ENCODE assay signal across 8 cellular contexts in genomic region chr17:76278952-76279741, GRCh38. TPM values are rescaled to one million over a fixed set of nuclear protein-coding genes. Genes with fewer than 3 reads are reported as not detected.
DNase-seq lines count a peak whose midpoint lies in the region; ATAC-seq and TF ChIP-seq lines count a peak whose summit lies in the region.

No MANE protein-coding gene starts in this region.

- H3K4me1 Mint-ChIP-seq in T-helper 17 cell: peaks cover 11% of the 10 kb centered on the region

- intact Hi-C loops in left ventricle myocardium inferior (cut with micrococcal nuclease): loop anchor here (5.0 to 10.0 kb wide), 2 partner anchors 94 to 157 kb away; no protein-coding TSS in a partner anchor

- peaks cover 2% of the 10 kb centered on the region for H3K27me3 ChIP-seq in adipocyte (replicated peaks; ENCODE audit: control insufficient read depth, insufficient read depth, low read length)
- H3K27me3 ChIP-seq in left ventricle myocardium inferior (ENCODE audit: low read depth): no peaks in the 10 kb centered on the region

- H3K27ac Mint-ChIP-seq in T-helper 17 cell: peak overlapping the region; percentile 65

- H3K27me3 Mint-ChIP-seq in T-helper 17 cell: no peaks in the 10 kb centered on the region

- H3K4me3 Mint-ChIP-seq in T-helper 17 cell: no peak overlapping the region

- H3K27ac ChIP-seq in left ventricle myocardium inferior (replicated peaks): no peak overlapping the region

- H3K4me3 ChIP-seq in adipocyte (ENCODE audit: low read length) (no peak overlapping the region), left ventricle myocardium inferior (no peak overlapping the region)

- H3K4me1 ChIP-seq in adipocyte (ENCODE audit: control insufficient read depth, insufficient read depth, low read length) (peaks cover 27% of the 10 kb centered on the region), left ventricle myocardium inferior (peaks cover 24% of the 10 kb centered on the region)

- peak; percentile 98 for TF ChIP-seq CTCF in left ventricle myocardium inferior (IDR thresholded peaks at IDR 0.05; ENCODE audit: borderline replicate concordance)

- peak; percentile 44 for ATAC-seq in GM21367 (IDR thresholded peaks at IDR 0.05; ENCODE audit: unreplicated experiment)
- ATAC-seq in T-helper 17 cell: peak; percentile 84
- no peak for ATAC-seq in GM19035 (IDR thresholded peaks at IDR 0.05; ENCODE audit: unreplicated experiment)

- H3K36me3 Mint-ChIP-seq in T-helper 17 cell (ENCODE audit: low read depth): no peaks in the 10 kb centered on the region

- no peak overlapping the region for H3K9ac ChIP-seq in adipocyte (ENCODE audit: low read length)

- H3K36me3 ChIP-seq in adipocyte (ENCODE audit: control insufficient read depth, insufficient read depth, low read length, severe bottlenecking) (no peaks in the 10 kb centered on the region), left ventricle myocardium inferior (no peaks in the 10 kb centered on the region)

- DNase-seq in AG20443 (ENCODE audit: low spot score) (peak; percentile 93), NCI-H1694 treated with DMSO at 0.1 percent for 48 hours (lab: John Stamatoyannopoulos, UW) (peak; percentile 77), T-helper 17 cell (peak; percentile 70 to 88 (median 76)), adipocyte (ENCODE audit: low read depth) (peak; percentile 93), left ventricle myocardium inferior (peak; percentile 89), retina (peak; percentile 86)

- H3K9me3 ChIP-seq in T-helper 17 cell (ENCODE audit: control insufficient read depth, low read length, poor library complexity, severe bottlenecking) (no peaks in the 10 kb centered on the region), adipocyte (ENCODE audit: control insufficient read depth, low read length) (no peaks in the 10 kb centered on the region), left ventricle myocardium inferior (replicated peaks) (no peaks in the 10 kb centered on the region)

RNA-seq across cellular contexts. Expression of gene UBALD2, which starts 14.0 kb away (rescaled TPM):
- total RNA-seq in T-helper 17 cell: 100 to 1,000 TPM; 201 to 252 TPM
- total RNA-seq in left ventricle myocardium inferior: 26.0 TPM

RNA-seq across cellular contexts. Expression of gene QRICH2, which starts 28.9 kb away (rescaled TPM):
- total RNA-seq in T-helper 17 cell (1 to 10 TPM; 1.7 to 3.6 TPM), left ventricle myocardium inferior (2.4 TPM)

RNA-seq across cellular contexts. Expression of gene RNF157, which starts 38.9 kb away (rescaled TPM):
- total RNA-seq in T-helper 17 cell: 10 to 100 TPM; 43.5 to 45.3 TPM
- total RNA-seq in left ventricle myocardium inferior: 4.8 TPM
